1 cellular context compared by ENCODE assay signal in the genomic region with DNA sequence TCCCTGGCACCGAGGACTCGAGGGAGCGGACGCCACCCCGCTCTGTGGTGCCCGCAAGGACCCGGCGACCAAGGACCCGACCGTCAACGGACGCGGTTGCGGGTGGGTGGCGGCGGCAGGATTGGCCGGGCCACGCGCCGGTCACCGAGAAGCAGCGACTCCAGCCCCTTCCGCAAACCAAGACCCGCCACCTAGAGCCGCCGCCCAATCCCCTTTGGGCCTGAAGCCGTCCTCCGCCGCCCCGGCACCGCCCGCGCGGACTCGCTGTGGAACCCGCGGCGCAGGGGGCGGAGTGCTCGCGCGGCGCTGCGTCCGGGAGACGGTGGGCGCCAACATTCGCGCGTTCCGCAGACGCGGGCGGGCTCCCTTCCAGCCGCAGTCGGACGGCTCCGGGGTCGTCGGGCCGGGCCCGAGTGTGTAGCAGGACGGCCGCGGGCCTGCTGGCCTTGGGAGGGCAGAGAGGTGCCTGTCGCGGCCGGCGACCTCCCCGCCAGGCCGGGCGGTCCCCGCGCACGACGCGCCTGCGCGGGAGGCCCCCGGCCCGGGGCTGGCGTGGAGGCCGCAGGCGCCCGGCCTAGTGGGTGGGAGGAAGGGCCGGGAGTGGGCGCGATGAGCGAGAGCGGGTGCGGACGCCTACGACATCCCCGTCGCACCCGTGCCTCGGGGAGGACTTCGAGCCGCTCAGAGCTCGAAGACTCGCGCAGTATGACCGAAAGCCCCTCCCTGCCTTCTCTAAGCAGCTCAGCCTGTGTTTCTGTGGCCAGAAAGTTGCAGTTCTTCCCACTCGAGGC.
TF ChIP-seq lines count a peak whose summit lies in the region.

A gene (plus strand): TSS at position 258 of the 791 bp plus-strand sequence. CDS start 893 bp downstream, outside the sequence.
A gene with protein sequence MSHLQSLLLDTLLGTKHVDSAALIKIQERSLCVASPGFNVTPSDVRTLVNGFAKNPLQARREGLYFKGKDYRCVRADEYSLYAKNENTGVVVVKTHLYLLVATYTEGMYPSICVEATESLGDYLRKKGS (minus strand): TSS at position 123 of the 791 bp plus-strand sequence. CDS start 799 bp downstream, outside the sequence.

TF ChIP-seq in HEK293, 187 proteins besides CTCF, POLR2A, EP300 and RAD21 (continued from another document and continues in another):
- TF ChIP-seq, protein P1, sequence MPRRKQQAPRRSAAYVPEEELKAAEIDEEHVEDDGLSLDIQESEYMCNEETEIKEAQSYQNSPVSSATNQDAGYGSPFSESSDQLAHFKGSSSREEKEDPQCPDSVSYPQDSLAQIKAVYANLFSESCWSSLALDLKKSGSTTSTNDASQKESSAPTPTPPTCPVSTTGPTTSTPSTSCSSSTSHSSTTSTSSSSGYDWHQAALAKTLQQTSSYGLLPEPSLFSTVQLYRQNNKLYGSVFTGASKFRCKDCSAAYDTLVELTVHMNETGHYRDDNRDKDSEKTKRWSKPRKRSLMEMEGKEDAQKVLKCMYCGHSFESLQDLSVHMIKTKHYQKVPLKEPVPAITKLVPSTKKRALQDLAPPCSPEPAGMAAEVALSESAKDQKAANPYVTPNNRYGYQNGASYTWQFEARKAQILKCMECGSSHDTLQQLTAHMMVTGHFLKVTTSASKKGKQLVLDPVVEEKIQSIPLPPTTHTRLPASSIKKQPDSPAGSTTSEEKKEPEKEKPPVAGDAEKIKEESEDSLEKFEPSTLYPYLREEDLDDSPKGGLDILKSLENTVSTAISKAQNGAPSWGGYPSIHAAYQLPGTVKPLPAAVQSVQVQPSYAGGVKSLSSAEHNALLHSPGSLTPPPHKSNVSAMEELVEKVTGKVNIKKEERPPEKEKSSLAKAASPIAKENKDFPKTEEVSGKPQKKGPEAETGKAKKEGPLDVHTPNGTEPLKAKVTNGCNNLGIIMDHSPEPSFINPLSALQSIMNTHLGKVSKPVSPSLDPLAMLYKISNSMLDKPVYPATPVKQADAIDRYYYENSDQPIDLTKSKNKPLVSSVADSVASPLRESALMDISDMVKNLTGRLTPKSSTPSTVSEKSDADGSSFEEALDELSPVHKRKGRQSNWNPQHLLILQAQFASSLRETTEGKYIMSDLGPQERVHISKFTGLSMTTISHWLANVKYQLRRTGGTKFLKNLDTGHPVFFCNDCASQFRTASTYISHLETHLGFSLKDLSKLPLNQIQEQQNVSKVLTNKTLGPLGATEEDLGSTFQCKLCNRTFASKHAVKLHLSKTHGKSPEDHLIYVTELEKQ (tag by site-specific recombination; IDR thresholded peaks at IDR 0.05; ENCODE audit: borderline replicate concordance) = no peak
- TF ChIP-seq BCL11A (tag by site-specific recombination; IDR thresholded peaks at IDR 0.05; ENCODE audit: low read depth) (no peak), WT1 (tag by site-specific recombination; IDR thresholded peaks at IDR 0.05) (no peak), KLF8 (tag by site-specific recombination; IDR thresholded peaks at IDR 0.05) (peak; percentile 49; the same call in 1 of the 2 replicates), ZNF561 (tag by site-specific recombination; IDR thresholded peaks at IDR 0.05; ENCODE audit: borderline replicate concordance) (peak; percentile 89), EGR2 (tag by site-specific recombination; IDR thresholded peaks at IDR 0.05; ENCODE audit: low read depth) (peak; percentile 38), ZNF571 (tag by site-specific recombination; IDR thresholded peaks at IDR 0.05) (no peak), ZNF501 (tag by site-specific recombination; IDR thresholded peaks at IDR 0.05) (peak; percentile 78; the same call in 1 of the 2 replicates), GLI4 (tag by site-specific recombination; IDR thresholded peaks at IDR 0.05) (no peak), ZNF629 (tag by site-specific recombination; IDR thresholded peaks at IDR 0.05) (no peak), ZNF223 (tag by site-specific recombination; IDR thresholded peaks at IDR 0.05) (no peak), KLF16 (tag by site-specific recombination; IDR thresholded peaks at IDR 0.05) (peak; percentile 81), ZNF654 (tag by site-specific recombination; IDR thresholded peaks at IDR 0.05; ENCODE audit: low read depth) (no peak), SP7 (tag by site-specific recombination; IDR thresholded peaks at IDR 0.05) (peak; percentile 60), ZNF433 (tag by site-specific recombination; IDR thresholded peaks at IDR 0.05; ENCODE audit: low read depth) (no peak), ZNF777 (tag by site-specific recombination; IDR thresholded peaks at IDR 0.05; ENCODE audit: borderline replicate concordance) (no peak; the same call in 1 of the 2 replicates), ZNF660 (tag by site-specific recombination; IDR thresholded peaks at IDR 0.05) (0 out of 2 replicates have a peak, but pooled peaks have one; percentile 65), ZNF266 (tag by site-specific recombination; IDR thresholded peaks at IDR 0.05; ENCODE audit: low read depth) (no peak), HOXC10 (CRISPR knock-in tag; IDR thresholded peaks at IDR 0.05) (no peak), SP2 (tag by site-specific recombination; IDR thresholded peaks at IDR 0.05) (peak; percentile 81), ZNF155 (tag by site-specific recombination; IDR thresholded peaks at IDR 0.05) (no peak), ZNF302 (tag by site-specific recombination; IDR thresholded peaks at IDR 0.05; ENCODE audit: low read depth) (no peak), ZNF624 (tag by site-specific recombination; IDR thresholded peaks at IDR 0.05) (no peak), ZBTB1 (tag by site-specific recombination; IDR thresholded peaks at IDR 0.05) (no peak), ZNF558 (tag by site-specific recombination; IDR thresholded peaks at IDR 0.05) (no peak), ZNF76 (tag by site-specific recombination; IDR thresholded peaks at IDR 0.05; ENCODE audit: borderline replicate concordance, low read depth) (peak; percentile 50; the same call in 1 of the 2 replicates), ZNF324 (tag by site-specific recombination; IDR thresholded peaks at IDR 0.05) (no peak), ZNF621 (tag by site-specific recombination; IDR thresholded peaks at IDR 0.05) (no peak), ZNF791 (tag by site-specific recombination; IDR thresholded peaks at IDR 0.05) (no peak), ZFHX2 (tag by site-specific recombination; conservative IDR thresholded peaks at IDR 0.05) (peak; percentile 87), ZNF248 (tag by site-specific recombination; IDR thresholded peaks at IDR 0.05) (no peak), ZNF404 (tag by site-specific recombination; IDR thresholded peaks at IDR 0.05) (no peak), MYNN (tag by site-specific recombination; IDR thresholded peaks at IDR 0.05; ENCODE audit: borderline replicate concordance) (no peak), OVOL3 (tag by site-specific recombination; IDR thresholded peaks at IDR 0.05) (no peak), KLF1 (tag by site-specific recombination; IDR thresholded peaks at IDR 0.05) (no peak), ZNF239 (tag by site-specific recombination; IDR thresholded peaks at IDR 0.05) (no peak)
- TF ChIP-seq, protein P2, sequence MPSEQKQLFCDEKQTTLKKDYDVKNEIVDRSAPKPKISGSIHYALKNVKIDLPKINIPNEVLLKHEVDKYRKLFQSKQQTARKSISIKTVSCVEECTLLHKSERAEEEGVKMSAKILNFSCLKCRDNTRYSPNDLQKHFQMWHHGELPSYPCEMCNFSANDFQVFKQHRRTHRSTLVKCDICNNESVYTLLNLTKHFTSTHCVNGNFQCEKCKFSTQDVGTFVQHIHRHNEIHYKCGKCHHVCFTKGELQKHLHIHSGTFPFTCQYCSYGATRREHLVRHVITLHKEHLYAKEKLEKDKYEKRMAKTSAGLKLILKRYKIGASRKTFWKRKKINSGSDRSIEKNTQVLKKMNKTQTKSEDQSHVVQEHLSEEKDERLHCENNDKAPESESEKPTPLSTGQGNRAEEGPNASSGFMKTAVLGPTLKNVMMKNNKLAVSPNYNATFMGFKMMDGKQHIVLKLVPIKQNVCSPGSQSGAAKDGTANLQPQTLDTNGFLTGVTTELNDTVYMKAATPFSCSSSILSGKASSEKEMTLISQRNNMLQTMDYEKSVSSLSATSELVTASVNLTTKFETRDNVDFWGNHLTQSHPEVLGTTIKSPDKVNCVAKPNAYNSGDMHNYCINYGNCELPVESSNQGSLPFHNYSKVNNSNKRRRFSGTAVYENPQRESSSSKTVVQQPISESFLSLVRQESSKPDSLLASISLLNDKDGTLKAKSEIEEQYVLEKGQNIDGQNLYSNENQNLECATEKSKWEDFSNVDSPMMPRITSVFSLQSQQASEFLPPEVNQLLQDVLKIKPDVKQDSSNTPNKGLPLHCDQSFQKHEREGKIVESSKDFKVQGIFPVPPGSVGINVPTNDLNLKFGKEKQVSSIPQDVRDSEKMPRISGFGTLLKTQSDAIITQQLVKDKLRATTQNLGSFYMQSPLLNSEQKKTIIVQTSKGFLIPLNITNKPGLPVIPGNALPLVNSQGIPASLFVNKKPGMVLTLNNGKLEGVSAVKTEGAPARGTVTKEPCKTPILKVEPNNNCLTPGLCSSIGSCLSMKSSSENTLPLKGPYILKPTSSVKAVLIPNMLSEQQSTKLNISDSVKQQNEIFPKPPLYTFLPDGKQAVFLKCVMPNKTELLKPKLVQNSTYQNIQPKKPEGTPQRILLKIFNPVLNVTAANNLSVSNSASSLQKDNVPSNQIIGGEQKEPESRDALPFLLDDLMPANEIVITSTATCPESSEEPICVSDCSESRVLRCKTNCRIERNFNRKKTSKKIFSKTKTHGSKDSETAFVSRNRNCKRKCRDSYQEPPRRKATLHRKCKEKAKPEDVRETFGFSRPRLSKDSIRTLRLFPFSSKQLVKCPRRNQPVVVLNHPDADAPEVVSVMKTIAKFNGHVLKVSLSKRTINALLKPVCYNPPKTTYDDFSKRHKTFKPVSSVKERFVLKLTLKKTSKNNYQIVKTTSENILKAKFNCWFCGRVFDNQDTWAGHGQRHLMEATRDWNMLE (tag by site-specific recombination; conservative IDR thresholded peaks at IDR 0.05; ENCODE audit: low read depth) = no peak
- TF ChIP-seq, protein P3, sequence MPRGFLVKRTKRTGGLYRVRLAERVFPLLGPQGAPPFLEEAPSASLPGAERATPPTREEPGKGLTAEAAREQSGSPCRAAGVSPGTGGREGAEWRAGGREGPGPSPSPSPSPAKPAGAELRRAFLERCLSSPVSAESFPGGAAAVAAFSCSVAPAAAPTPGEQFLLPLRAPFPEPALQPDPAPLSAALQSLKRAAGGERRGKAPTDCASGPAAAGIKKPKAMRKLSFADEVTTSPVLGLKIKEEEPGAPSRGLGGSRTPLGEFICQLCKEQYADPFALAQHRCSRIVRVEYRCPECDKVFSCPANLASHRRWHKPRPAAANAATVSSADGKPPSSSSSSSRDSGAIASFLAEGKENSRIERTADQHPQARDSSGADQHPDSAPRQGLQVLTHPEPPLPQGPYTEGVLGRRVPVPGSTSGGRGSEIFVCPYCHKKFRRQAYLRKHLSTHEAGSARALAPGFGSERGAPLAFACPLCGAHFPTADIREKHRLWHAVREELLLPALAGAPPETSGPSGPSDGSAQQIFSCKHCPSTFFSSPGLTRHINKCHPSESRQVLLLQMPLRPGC (tag by site-specific recombination; IDR thresholded peaks at IDR 0.05) = no peak
- TF ChIP-seq, protein P4, sequence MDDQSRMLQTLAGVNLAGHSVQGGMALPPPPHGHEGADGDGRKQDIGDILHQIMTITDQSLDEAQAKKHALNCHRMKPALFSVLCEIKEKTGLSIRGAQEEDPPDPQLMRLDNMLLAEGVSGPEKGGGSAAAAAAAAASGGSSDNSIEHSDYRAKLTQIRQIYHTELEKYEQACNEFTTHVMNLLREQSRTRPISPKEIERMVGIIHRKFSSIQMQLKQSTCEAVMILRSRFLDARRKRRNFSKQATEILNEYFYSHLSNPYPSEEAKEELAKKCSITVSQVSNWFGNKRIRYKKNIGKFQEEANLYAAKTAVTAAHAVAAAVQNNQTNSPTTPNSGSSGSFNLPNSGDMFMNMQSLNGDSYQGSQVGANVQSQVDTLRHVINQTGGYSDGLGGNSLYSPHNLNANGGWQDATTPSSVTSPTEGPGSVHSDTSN (CRISPR knock-in tag; IDR thresholded peaks at IDR 0.05) = peak; percentile 86
- TF ChIP-seq, protein P5, sequence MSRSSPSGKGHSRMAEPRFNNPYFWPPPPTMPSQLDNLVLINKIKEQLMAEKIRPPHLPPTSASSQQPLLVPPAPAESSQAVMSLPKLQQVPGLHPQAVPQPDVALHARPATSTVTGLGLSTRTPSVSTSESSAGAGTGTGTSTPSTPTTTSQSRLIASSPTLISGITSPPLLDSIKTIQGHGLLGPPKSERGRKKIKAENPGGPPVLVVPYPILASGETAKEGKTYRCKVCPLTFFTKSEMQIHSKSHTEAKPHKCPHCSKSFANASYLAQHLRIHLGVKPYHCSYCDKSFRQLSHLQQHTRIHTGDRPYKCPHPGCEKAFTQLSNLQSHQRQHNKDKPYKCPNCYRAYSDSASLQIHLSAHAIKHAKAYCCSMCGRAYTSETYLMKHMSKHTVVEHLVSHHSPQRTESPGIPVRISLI (tag by site-specific recombination; IDR thresholded peaks at IDR 0.05) = no peak
- TF ChIP-seq, protein P6, sequence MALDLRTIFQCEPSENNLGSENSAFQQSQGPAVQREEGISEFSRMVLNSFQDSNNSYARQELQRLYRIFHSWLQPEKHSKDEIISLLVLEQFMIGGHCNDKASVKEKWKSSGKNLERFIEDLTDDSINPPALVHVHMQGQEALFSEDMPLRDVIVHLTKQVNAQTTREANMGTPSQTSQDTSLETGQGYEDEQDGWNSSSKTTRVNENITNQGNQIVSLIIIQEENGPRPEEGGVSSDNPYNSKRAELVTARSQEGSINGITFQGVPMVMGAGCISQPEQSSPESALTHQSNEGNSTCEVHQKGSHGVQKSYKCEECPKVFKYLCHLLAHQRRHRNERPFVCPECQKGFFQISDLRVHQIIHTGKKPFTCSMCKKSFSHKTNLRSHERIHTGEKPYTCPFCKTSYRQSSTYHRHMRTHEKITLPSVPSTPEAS (tag by site-specific recombination; IDR thresholded peaks at IDR 0.05) = 0 out of 2 replicates have a peak, but pooled peaks have one; percentile 14
- TF ChIP-seq, protein P7, sequence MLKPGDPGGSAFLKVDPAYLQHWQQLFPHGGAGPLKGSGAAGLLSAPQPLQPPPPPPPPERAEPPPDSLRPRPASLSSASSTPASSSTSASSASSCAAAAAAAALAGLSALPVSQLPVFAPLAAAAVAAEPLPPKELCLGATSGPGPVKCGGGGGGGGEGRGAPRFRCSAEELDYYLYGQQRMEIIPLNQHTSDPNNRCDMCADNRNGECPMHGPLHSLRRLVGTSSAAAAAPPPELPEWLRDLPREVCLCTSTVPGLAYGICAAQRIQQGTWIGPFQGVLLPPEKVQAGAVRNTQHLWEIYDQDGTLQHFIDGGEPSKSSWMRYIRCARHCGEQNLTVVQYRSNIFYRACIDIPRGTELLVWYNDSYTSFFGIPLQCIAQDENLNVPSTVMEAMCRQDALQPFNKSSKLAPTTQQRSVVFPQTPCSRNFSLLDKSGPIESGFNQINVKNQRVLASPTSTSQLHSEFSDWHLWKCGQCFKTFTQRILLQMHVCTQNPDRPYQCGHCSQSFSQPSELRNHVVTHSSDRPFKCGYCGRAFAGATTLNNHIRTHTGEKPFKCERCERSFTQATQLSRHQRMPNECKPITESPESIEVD (tag by site-specific recombination; IDR thresholded peaks at IDR 0.05) = no peak
- TF ChIP-seq, protein P8, sequence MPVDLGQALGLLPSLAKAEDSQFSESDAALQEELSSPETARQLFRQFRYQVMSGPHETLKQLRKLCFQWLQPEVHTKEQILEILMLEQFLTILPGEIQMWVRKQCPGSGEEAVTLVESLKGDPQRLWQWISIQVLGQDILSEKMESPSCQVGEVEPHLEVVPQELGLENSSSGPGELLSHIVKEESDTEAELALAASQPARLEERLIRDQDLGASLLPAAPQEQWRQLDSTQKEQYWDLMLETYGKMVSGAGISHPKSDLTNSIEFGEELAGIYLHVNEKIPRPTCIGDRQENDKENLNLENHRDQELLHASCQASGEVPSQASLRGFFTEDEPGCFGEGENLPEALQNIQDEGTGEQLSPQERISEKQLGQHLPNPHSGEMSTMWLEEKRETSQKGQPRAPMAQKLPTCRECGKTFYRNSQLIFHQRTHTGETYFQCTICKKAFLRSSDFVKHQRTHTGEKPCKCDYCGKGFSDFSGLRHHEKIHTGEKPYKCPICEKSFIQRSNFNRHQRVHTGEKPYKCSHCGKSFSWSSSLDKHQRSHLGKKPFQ (tag by site-specific recombination; IDR thresholded peaks at IDR 0.05) = no peak
